ENCODE assay signal across 8 cellular contexts in the genomic region with DNA sequence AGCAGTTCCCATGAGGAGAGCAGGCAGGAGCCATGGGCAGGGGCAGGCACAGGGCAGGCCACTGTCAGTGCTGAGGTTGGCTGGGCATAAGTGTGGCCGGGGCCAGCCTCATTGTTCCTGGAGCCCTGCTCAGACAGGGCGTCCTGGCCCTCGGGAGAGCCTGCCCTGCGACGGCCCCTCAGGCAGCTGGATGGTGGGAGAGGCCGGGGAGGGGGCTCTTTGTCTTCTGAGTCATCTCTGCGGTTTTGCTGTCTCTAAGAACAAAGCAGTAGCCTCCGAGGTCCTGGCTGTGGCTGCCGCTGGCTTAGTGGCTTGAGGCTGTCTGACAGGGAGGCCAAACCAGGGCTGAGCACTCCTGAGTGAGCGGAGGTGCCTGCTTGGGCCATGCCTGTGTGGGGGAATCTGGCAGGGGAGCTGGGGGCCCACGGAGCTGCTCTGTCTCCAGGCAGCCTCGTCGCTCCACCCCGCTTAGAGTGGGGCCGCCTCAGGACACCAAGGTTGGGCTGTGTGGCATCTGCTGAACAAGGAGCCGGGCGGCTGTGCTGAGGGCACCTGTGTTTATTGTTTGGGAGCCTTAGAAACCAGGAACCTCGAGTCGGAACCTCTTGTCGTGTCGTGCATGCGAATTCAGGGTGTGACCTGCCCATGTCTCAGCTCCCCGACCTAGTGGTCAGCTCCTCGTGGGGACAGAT.
A peak's percentile ranks its signal among the peaks of the same experiment; 100 is the strongest.
DNase-seq lines count a peak whose midpoint lies in the region; ATAC-seq and TF ChIP-seq lines count a peak whose summit lies in the region.
"Not testable (repeated sequence)": the region's sequence is repeated elsewhere in the genome, so short reads cannot be mapped to it uniquely, and the experiment has no call there.

No MANE protein-coding gene starts in this region.

- not testable (repeated sequence) for H3K27ac ChIP-seq in PC-3 (ENCODE audit: low read length); right cardiac atrium (ENCODE audit: low read length); mesenchymal stem cell (ENCODE audit: low read length, poor library complexity, severe bottlenecking); psoas muscle

- peak; percentile 6 for DNase-seq in H4 (ENCODE audit: low spot score)
- peak; percentile 41 for DNase-seq in PC-3
- DNase-seq in activated T-cell treated with anti-CD3 and anti-CD28 coated beads, Interleukin-2, amount 50 U/mL, for 1 hour, result peak; percentile 15
- DNase-seq in cardiac fibroblast (ENCODE audit: low read depth in 2 of 2), result peak; percentile 2 to 19
- peak; percentile 9 to 14 (median 13) for DNase-seq in right cardiac atrium
- peak; percentile 51 for DNase-seq in mesenchymal stem cell
- peak; percentile 6 to 33 for DNase-seq in psoas muscle
- peak; percentile 62 for DNase-seq in type B pancreatic cell (ENCODE audit: extremely low spot score, unreplicated experiment)

- POLR2A ChIA-PET in PC-3 (lab: Charles Lee; ENCODE audit: unreplicated experiment), result not testable (repeated sequence)

- H3K36me3 ChIP-seq in PC-3 (ENCODE audit: low read depth, low read length); mesenchymal stem cell (ENCODE audit: control insufficient read depth in 1 of 2, insufficient read depth in 2 of 2, low read depth in 1 of 2, low read length in 2 of 2); psoas muscle (ENCODE audit: insufficient read depth in 1 of 2, low read depth in 1 of 2): not testable (repeated sequence)

- H3K9me3 ChIP-seq in PC-3 (ENCODE audit: low read length); right cardiac atrium (ENCODE audit: control insufficient read depth, low read length); mesenchymal stem cell (ENCODE audit: control insufficient read depth, low read length); psoas muscle: not testable (repeated sequence)

- H2BK15ac ChIP-seq in mesenchymal stem cell (ENCODE audit: low read depth, poor library complexity, severe bottlenecking), result not testable (repeated sequence)

- not testable (repeated sequence) for H4K91ac ChIP-seq in mesenchymal stem cell (ENCODE audit: low read length)

- H3K23ac ChIP-seq in mesenchymal stem cell (ENCODE audit: low read length in 2 of 2), result not testable (repeated sequence)

- H3K79me2 ChIP-seq in PC-3 (ENCODE audit: low read length), result not testable (repeated sequence)

- not testable (repeated sequence) for H3K27ac Mint-ChIP-seq in type B pancreatic cell

- H3K27me3 ChIP-seq in PC-3 (ENCODE audit: low read length); right cardiac atrium (ENCODE audit: control insufficient read depth, insufficient read depth); mesenchymal stem cell (ENCODE audit: control insufficient read depth in 1 of 2, insufficient read depth in 1 of 2, low read length in 2 of 2); psoas muscle (ENCODE audit: insufficient read depth in 3 of 3, low read length in 2 of 3): not testable (repeated sequence)

- not testable (repeated sequence) for H2BK5ac ChIP-seq in mesenchymal stem cell (ENCODE audit: low read depth, low read length, poor library complexity, severe bottlenecking)

- CTCF ChIA-PET in PC-3 (lab: Charles Lee), result not testable (repeated sequence)

- not testable (repeated sequence) for H2BK12ac ChIP-seq in mesenchymal stem cell (ENCODE audit: low read length in 2 of 2)

- not testable (repeated sequence) for H3K9me2 ChIP-seq in PC-3 (replicated peaks; ENCODE audit: low read length)

- not testable (repeated sequence) for H3K27me3 Mint-ChIP-seq in type B pancreatic cell

- not testable (repeated sequence) for H3K4me2 ChIP-seq in PC-3 (ENCODE audit: low read length); mesenchymal stem cell (ENCODE audit: low read length, poor library complexity, severe bottlenecking)

- H3K14ac ChIP-seq in mesenchymal stem cell (ENCODE audit: low read length in 2 of 2), result not testable (repeated sequence)

- not testable (repeated sequence) for H3K4me1 Mint-ChIP-seq in type B pancreatic cell (ENCODE audit: unreplicated experiment)

- H2AK5ac ChIP-seq in mesenchymal stem cell (ENCODE audit: low read length, severe bottlenecking), result not testable (repeated sequence)

- H3F3A ChIP-seq in PC-3 (ENCODE audit: low read length, unreplicated experiment), result not testable (repeated sequence)

- BruUV-seq in PC-3 (replicated peaks; lab: Mats Ljungman, UMichigan), result not testable (repeated sequence)

- WGBS in right cardiac atrium, result 68% methylated on average over 7 of the region's 24 CpGs
- WGBS in mesenchymal stem cell, result no CpG with 5 or more reads among the region's 24 CpGs
- 86 to 93% (median 88%) methylated on average over 5 to 7 of the region's 24 CpGs for WGBS in psoas muscle, 3 donors

- H3K79me1 ChIP-seq in mesenchymal stem cell (replicated peaks; ENCODE audit: low read length, poor library complexity, severe bottlenecking), result not testable (repeated sequence)

- H3K36me3 Mint-ChIP-seq in type B pancreatic cell, result not testable (repeated sequence)

- not testable (repeated sequence) for H3K9me3 Mint-ChIP-seq in type B pancreatic cell

- not testable (repeated sequence) for H2BK120ac ChIP-seq in mesenchymal stem cell (ENCODE audit: low read depth, low read length)

- TF ChIP-seq CTCF in PC-3 (conservative IDR thresholded peaks at IDR 0.05; ENCODE audit: low read depth, low read length); cardiac fibroblast (IDR thresholded peaks at IDR 0.05; ENCODE audit: low read depth, low read length); psoas muscle (IDR thresholded peaks at IDR 0.05); type B pancreatic cell (conservative IDR thresholded peaks at IDR 0.05): not testable (repeated sequence)

- H3K4ac ChIP-seq in mesenchymal stem cell (ENCODE audit: low read depth in 1 of 2, low read length in 2 of 2), result not testable (repeated sequence)

- H3K4me3 Mint-ChIP-seq in type B pancreatic cell, result not testable (repeated sequence)

- ATAC-seq in PC-3 (peak; percentile 87), right cardiac atrium (peak in 1 of 2 donors; percentile 53)
- ATAC-seq in psoas muscle, result not testable (repeated sequence)

- not testable (repeated sequence) for H2AFZ ChIP-seq in PC-3 (ENCODE audit: low read length); mesenchymal stem cell (ENCODE audit: low read depth, low read length)

- not testable (repeated sequence) for H3K4me1 ChIP-seq in PC-3 (ENCODE audit: insufficient read depth, low read length); right cardiac atrium (ENCODE audit: control insufficient read depth, insufficient read depth, low read length); mesenchymal stem cell (ENCODE audit: control insufficient read depth, insufficient read depth, low read depth, low read length); psoas muscle

- not testable (repeated sequence) for H4K20me1 ChIP-seq in PC-3 (ENCODE audit: low read length)

- not testable (repeated sequence) for H3K18ac ChIP-seq in mesenchymal stem cell (ENCODE audit: low read depth in 1 of 2, low read length in 2 of 2)

- intact Hi-C loops in PC-3 (cut with micrococcal nuclease); right cardiac atrium (cut with DNase I); psoas muscle (cut with DNase I): not testable (repeated sequence)

- not testable (repeated sequence) for H3K9ac ChIP-seq in PC-3 (ENCODE audit: low read length); mesenchymal stem cell (ENCODE audit: low read length)

- not testable (repeated sequence) for H3K4me3 ChIP-seq in PC-3 (ENCODE audit: low read length); cardiac fibroblast (replicated peaks in 1 of 2; ENCODE audit: low read depth in 2 of 2, low read length in 2 of 2); right cardiac atrium (ENCODE audit: low read length); mesenchymal stem cell (ENCODE audit: insufficient read depth in 1 of 2, low read depth in 1 of 2, low read length in 2 of 2); psoas muscle

- not testable (repeated sequence) for H4K8ac ChIP-seq in mesenchymal stem cell (ENCODE audit: low read length)

Comparison
In these comparisons a context has a peak if more than half of its experiments do, and no peak if none do; other contexts are left out.
1. DNase-seq: peak in every context shown above with its lines; median percentile 62 in type B pancreatic cell; 51 in mesenchymal stem cell; 41 in PC-3; 20 in psoas muscle; 15 in activated T-cell treated with anti-CD3 and anti-CD28 coated beads, Interleukin-2, amount 50 U/mL, for 1 hour; 13 in right cardiac atrium; 10 in cardiac fibroblast; 6 in H4.